ENCODE assay signal across 8 cellular contexts in the genomic region with DNA sequence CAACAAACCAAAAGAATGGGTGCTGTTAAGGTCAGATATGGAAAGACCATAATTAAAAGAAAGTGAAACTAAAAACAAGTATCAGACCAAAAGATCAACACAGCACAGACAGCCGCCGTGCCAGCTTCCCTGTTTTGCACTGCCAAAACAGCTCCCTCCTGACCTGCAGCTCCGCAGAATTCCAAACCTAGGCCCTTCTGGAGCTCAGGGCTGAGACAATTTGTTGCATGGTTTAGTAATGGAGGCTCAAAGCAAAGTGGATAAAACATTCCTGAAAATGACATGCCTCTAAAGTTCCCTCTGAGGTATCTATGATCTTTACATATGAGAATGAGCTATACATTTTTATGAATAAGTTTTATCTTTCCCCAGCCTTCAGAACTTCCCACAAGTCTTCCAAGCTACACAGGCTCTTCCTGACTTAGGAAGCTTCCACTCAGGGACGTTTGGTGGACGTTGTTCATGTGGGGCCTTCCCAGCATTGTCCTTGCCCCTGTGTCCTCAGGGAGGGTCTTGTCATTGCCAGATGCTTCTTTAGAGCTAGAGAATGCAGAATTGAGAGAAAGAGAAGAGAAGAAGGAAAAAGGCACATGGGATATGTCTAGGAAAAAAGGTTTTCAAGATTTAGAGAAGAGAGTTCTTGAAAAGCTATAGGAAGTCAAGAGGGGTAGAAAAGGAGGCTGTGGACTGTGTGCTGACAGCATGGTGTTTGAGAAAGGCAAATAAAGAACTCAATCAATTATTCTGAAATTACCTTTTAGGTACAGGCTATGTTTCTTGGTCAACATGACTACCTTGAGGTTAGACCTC. TPM values are rescaled to one million over a fixed set of nuclear protein-coding genes. Genes with fewer than 3 reads are reported as not detected.
DNase-seq lines count a peak whose midpoint lies in the region; ATAC-seq and TF ChIP-seq lines count a peak whose summit lies in the region.

No MANE protein-coding gene starts in this region.

- H3K4me1 Mint-ChIP-seq in CD4-positive, alpha-beta memory T cell, result peaks cover 16 to 27% (median 20%) of the 10 kb centered on the region in 4 donors

- ATAC-seq in mucosa of descending colon, result peak; percentile 87

- H3K9me3 ChIP-seq in CD4-positive, alpha-beta memory T cell (ENCODE audit: control insufficient read depth in 1 of 2, low read length in 2 of 2), result no peaks in the 10 kb centered on the region
- no peaks in the 10 kb centered on the region for H3K9me3 ChIP-seq in mucosa of descending colon
- H3K9me3 ChIP-seq in suprapubic skin, result no peaks in the 10 kb centered on the region

- TF ChIP-seq CTCF in GM20000 (IDR thresholded peaks at IDR 0.05; ENCODE audit: extremely low read depth, missing control alignments) (no peak), mucosa of descending colon (IDR thresholded peaks at IDR 0.05) (no peak), suprapubic skin (IDR thresholded peaks at IDR 0.05) (no peak)

- peak overlapping the region; percentile 85 to 97 (median 94) for H3K27ac Mint-ChIP-seq in CD4-positive, alpha-beta memory T cell

- peak; percentile 18 to 48 (median 40) for DNase-seq in CD4-positive, alpha-beta memory T cell
- DNase-seq in GM20000 (ENCODE audit: low spot score), result peak; percentile 36
- DNase-seq in HT-29 (ENCODE audit: low spot score), result peak; percentile 22
- peak; percentile 10 for DNase-seq in activated CD4-positive, alpha-beta T cell treated with anti-CD3 and anti-CD28 coated beads for 1 hour
- peak; percentile 58 to 61 for DNase-seq in dermis microvascular lymphatic vessel endothelial cell (ENCODE audit: low read depth in 2 of 2)
- DNase-seq in mucosa of descending colon, result peak; percentile 75 to 79 (median 75)
- DNase-seq in suprapubic skin (ENCODE audit: low spot score in 2 of 2), result peak in 1 of 2 donors; percentile 78
- DNase-seq in NCI-H524 (lab: John Stamatoyannopoulos, UW), result no peak

- H3K4me3 ChIP-seq in CD4-positive, alpha-beta memory T cell (ENCODE audit: low read length in 2 of 2), result peak overlapping the region; percentile 40 to 48
- no peak overlapping the region for H3K4me3 ChIP-seq in mucosa of descending colon
- peak overlapping the region; percentile 41 for H3K4me3 ChIP-seq in suprapubic skin

- H3K27me3 Mint-ChIP-seq in CD4-positive, alpha-beta memory T cell, result no peaks in the 10 kb centered on the region

- H3K27me3 ChIP-seq in CD4-positive, alpha-beta memory T cell (ENCODE audit: insufficient read depth, low read length), result no peaks in the 10 kb centered on the region
- no peaks in the 10 kb centered on the region for H3K27me3 ChIP-seq in suprapubic skin

- no peaks in the 10 kb centered on the region for H3K36me3 ChIP-seq in CD4-positive, alpha-beta memory T cell (ENCODE audit: insufficient read depth, low read length)
- H3K36me3 ChIP-seq in mucosa of descending colon (ENCODE audit: low read depth) (no peaks in the 10 kb centered on the region), suprapubic skin (no peaks in the 10 kb centered on the region)

- no peak for TF ChIP-seq POLR2A in suprapubic skin (IDR thresholded peaks at IDR 0.05)

- no peak for TF ChIP-seq EP300 in suprapubic skin (IDR thresholded peaks at IDR 0.05)

- 0% methylated on average over 5 of the region's 5 CpGs for WGBS in suprapubic skin

- H3K27ac ChIP-seq in CD4-positive, alpha-beta memory T cell (ENCODE audit: low read depth, low read length), result peak overlapping the region; percentile 69
- peak overlapping the region; percentile 75 for H3K27ac ChIP-seq in suprapubic skin

- H3K4me1 ChIP-seq in CD4-positive, alpha-beta memory T cell (ENCODE audit: insufficient read depth, low read length), result peaks cover 17% of the 10 kb centered on the region
- H3K4me1 ChIP-seq in mucosa of descending colon (ENCODE audit: low read depth), result peaks cover 4% of the 10 kb centered on the region
- H3K4me1 ChIP-seq in suprapubic skin, result peaks cover 33% of the 10 kb centered on the region

- intact Hi-C loops in CD4-positive, alpha-beta memory T cell (cut with micrococcal nuclease), result loop anchor here (1.0 kb wide), 2 partner anchors 28 to 72 kb away; a partner anchor contains a TSS
- intact Hi-C loops in mucosa of descending colon (cut with DNase I, micrococcal nuclease), result no loop called here

- H3K4me3 Mint-ChIP-seq in CD4-positive, alpha-beta memory T cell, result peak overlapping the region; percentile 84 to 92 (median 86)

- H3K9me3 Mint-ChIP-seq in CD4-positive, alpha-beta memory T cell, result no peaks in the 10 kb centered on the region

- H3K36me3 Mint-ChIP-seq in CD4-positive, alpha-beta memory T cell, result no peaks in the 10 kb centered on the region

- POLR2A ChIA-PET in CD4-positive, alpha-beta memory T cell (lab: Charles Lee; ENCODE audit: partially characterized antibody), result interaction anchor here (0.7 to 4.6 kb wide), 14 partner anchors 9 to 478 kb away, joined by 3 to 68 read pairs (median 4); a partner anchor contains a TSS

- CTCF ChIA-PET in CD4-positive, alpha-beta memory T cell (lab: Charles Lee; ENCODE audit: partially characterized antibody), result interaction anchor here (1.0 to 3.0 kb wide), 11 partner anchors 10 to 273 kb away, joined by 3 to 14 read pairs (median 4); no protein-coding TSS in a partner anchor

RNA-seq across cellular contexts. Expression of a gene that starts 28.4 kb away (rescaled TPM):
- total RNA-seq in CD4-positive, alpha-beta memory T cell, result 10 to 100 TPM; 54.4 to 63.3 TPM
- polyA plus RNA-seq in CD4-positive, alpha-beta memory T cell, result 10 to 100 TPM; 46.4 to 91.7 TPM
- 3.4 and 4.7 TPM in 2 replicates for total RNA-seq in HT-29 (2014; rRNA removed; shearing (Covaris generic))
- total RNA-seq in dermis microvascular lymphatic vessel endothelial cell, result 9.0 and 21.7 TPM in 2 replicates
- total RNA-seq in mucosa of descending colon, result 10 to 100 TPM; 17.5 to 77.9 (median 20.9) TPM
- 100 to 1,000 TPM in 1 of 4 donors, 10 to 100 TPM in 3; 54.1 to 136 (median 69.8) TPM for total RNA-seq in suprapubic skin

Comparison
In these comparisons a context has a peak if more than half of its experiments do, and no peak if none do; other contexts are left out.
1. DNase-seq: peak in CD4-positive, alpha-beta memory T cell (5 of 5), GM20000 (single experiment), HT-29 (single experiment), activated CD4-positive, alpha-beta T cell treated with anti-CD3 and anti-CD28 coated beads for 1 hour (single experiment), dermis microvascular lymphatic vessel endothelial cell (2 of 2) and mucosa of descending colon (3 of 3); none in NCI-H524 (0 of 2).